ENCODE assay signal across 26 cellular contexts in the genomic region with DNA sequence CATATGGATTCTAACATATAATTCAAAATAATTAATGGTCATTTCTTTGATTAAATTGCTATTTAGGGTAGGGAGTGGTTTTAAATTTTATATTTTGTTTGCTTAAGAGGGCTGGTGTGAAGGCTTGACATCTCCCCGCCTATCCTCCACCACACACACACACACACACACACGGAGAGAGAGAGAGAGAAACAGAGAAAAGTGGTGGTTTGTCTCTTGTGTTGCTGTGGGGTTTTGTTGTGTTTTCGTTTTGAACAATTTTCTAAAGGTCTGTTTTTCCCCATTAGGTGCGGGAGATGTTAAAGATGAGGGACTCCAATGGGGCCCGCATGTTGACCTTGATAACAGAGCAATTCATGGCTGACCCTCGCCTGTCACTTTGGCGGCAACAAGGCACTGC.
"Had no signal": no experiment of that assay in that cellular context is flagged by ENCODE, and none has a peak within 500 bp of the region (broad histone marks: within the 10 kb centered on the region; RNA-seq: fewer than 3 reads in every experiment).

No MANE protein-coding gene starts in this region.

- H3K9me3 ChIP-seq: colonic mucosa, esophagus squamous epithelium, heart right ventricle, ovary, right lobe of liver, suprapubic skin, transverse colon, upper lobe of right lung, uterus had no signal

- H3K4me1 ChIP-seq: colonic mucosa, upper lobe of right lung had no signal

- H3K27ac ChIP-seq: colonic mucosa, esophagus squamous epithelium, heart right ventricle, ovary, right lobe of liver, suprapubic skin, transverse colon, upper lobe of right lung, uterus had no signal

- H3K4me3 ChIP-seq: colonic mucosa, esophagus squamous epithelium, heart right ventricle, lung, ovary, right lobe of liver, suprapubic skin, transverse colon, upper lobe of right lung, uterus had no signal

- H3K27me3 Mint-ChIP-seq: dendritic cell treated with granulocyte-macrophage colony-stimulating factor and Interleukin-4, amounts not matched to agents 40 ng/mL and 50 ng/mL, for 4 days; naive thymus-derived CD4-positive, alpha-beta T cell; stimulated activated naive CD8-positive, alpha-beta T cell treated with anti-CD3 and anti-CD28 coated beads, Interleukin-15, amount 100 ng/mL, for 72 hours had no signal

- H3K4me1 Mint-ChIP-seq: stimulated activated naive CD8-positive, alpha-beta T cell treated with anti-CD3 and anti-CD28 coated beads, Interleukin-15, amount 100 ng/mL, for 72 hours had no signal

- H3K36me3 ChIP-seq: colonic mucosa, ovary, transverse colon, uterus had no signal

- H3K27ac Mint-ChIP-seq: dendritic cell treated with granulocyte-macrophage colony-stimulating factor and Interleukin-4, amounts not matched to agents 40 ng/mL and 50 ng/mL, for 4 days; naive thymus-derived CD4-positive, alpha-beta T cell; nephron had no signal

- H3K9me3 Mint-ChIP-seq: dendritic cell treated with granulocyte-macrophage colony-stimulating factor and Interleukin-4, amounts not matched to agents 40 ng/mL and 50 ng/mL, for 4 days; nephron had no signal

- H3K4me3 Mint-ChIP-seq: dendritic cell treated with granulocyte-macrophage colony-stimulating factor and Interleukin-4, amounts not matched to agents 40 ng/mL and 50 ng/mL, for 4 days; naive thymus-derived CD4-positive, alpha-beta T cell; nephron; stimulated activated naive CD8-positive, alpha-beta T cell treated with anti-CD3 and anti-CD28 coated beads, Interleukin-15, amount 100 ng/mL, for 72 hours had no signal

- H3K27me3 ChIP-seq: colonic mucosa, esophagus squamous epithelium, heart right ventricle, ovary, right lobe of liver, suprapubic skin, transverse colon, upper lobe of right lung, uterus had no signal

- ATAC-seq: heart right ventricle; left ventricle myocardium superior; naive thymus-derived CD4-positive, alpha-beta T cell; right lobe of liver; stimulated activated naive CD8-positive, alpha-beta T cell treated with anti-CD3 and anti-CD28 coated beads, Interleukin-15, amount 100 ng/mL, for 72 hours; upper lobe of right lung had no signal

- DNase-seq: colonic mucosa; effector CD8-positive, alpha-beta T cell; erythroblast; esophagus squamous epithelium; foreskin melanocyte; glutamatergic neuron; heart right ventricle; left ventricle myocardium superior; mesenchymal stem cell; midbrain; naive thymus-derived CD4-positive, alpha-beta T cell; occipital lobe; ovary; right lobe of liver; small intestine; stimulated activated CD4-positive, alpha-beta T cell treated with anti-CD3 and anti-CD28 coated beads, Interleukin-15, amount 100 ng/mL, for 24 hours; stimulated activated CD4-positive, alpha-beta T cell treated with anti-CD3 and anti-CD28 coated beads, Interleukin-2, amount 100 ng/mL, for 48 hours; stimulated activated naive CD4-positive, alpha-beta T cell; stimulated activated naive CD8-positive, alpha-beta T cell treated with anti-CD3 and anti-CD28 coated beads, Interleukin-15, amount 100 ng/mL, for 72 hours; transverse colon; upper lobe of right lung; uterus had no signal
